Comparison of ENCODE assay signal across 9 cellular contexts in the genomic region with DNA sequence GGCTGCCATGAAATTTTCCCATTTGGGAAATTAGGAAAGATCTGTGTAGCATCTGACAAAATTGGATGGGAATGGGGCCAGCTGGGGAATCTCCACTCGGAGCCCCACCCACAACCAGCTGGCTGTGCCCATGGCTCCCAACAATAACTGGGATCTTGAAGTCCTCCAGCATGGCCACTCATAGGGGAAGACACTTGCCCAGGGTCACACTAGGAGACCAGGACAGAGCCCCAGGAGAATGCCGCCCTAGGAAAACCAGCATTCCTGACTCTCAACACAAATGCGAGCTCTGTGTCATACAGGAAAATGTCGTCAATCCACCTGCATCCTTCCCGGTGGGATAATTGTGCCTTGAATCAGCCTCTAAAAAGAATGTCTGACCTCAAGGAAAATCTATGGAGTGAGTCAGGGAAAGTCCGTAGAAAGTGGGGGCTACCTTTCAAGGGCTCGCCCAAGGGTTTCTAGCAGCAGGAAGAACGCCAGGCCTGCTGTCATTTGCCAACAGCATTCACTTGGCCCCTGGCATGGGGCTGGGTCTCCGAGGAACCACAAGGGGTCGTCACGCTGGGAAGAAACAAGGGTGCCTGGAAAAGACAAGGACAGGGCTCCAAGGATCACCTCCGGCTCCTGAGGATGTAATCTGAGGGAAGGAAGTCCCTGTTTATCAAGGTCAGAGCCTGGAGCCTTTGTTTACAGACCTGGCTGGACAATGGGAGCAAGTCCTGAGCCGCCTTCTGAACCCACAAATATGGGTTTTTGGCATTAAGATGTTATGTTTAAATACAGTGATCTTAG. TPM values are rescaled to one million over a fixed set of nuclear protein-coding genes. Genes with fewer than 3 reads are reported as not detected.
DNase-seq lines count a peak whose midpoint lies in the region; ATAC-seq and TF ChIP-seq lines count a peak whose summit lies in the region.
"Had no signal": no experiment of that assay in that cellular context is flagged by ENCODE, and none has a peak within 500 bp of the region (broad histone marks: within the 10 kb centered on the region; RNA-seq: fewer than 3 reads in every experiment).

No MANE protein-coding gene starts in this region.

- H3K56ac ChIP-seq in H9 (ENCODE audit: insufficient read length, low read depth, low read length), result no peak overlapping the region

- no peak overlapping the region for H3K18ac ChIP-seq in H9 (ENCODE audit: insufficient read length, low read depth, low read length)

- no peak overlapping the region for H2BK120ac ChIP-seq in H9 (ENCODE audit: low read depth, low read length, poor library complexity, severe bottlenecking)

- H3K4me1 ChIP-seq in H9 (ENCODE audit: insufficient read depth, low read length) (no peaks in the 10 kb centered on the region; the same call in 1 of the 2 replicates), right atrium auricular region (peaks cover 0 to 8% of the 10 kb centered on the region in 2 donors), OCI-LY7 (ENCODE audit: insufficient read depth, low read length, poor library complexity, severe bottlenecking) (no peaks in the 10 kb centered on the region)

- H2AK5ac ChIP-seq in H9 (ENCODE audit: insufficient read length, low read length), result no peak overlapping the region

- H3K27me3 Mint-ChIP-seq in H9 (ENCODE audit: low read depth), result peaks cover 2% of the 10 kb centered on the region

- no peaks in the 10 kb centered on the region for H3K79me2 ChIP-seq in H9 (ENCODE audit: insufficient read depth, low read length)
- H3K79me2 ChIP-seq in OCI-LY7 (ENCODE audit: insufficient read depth, low read depth, low read length), result no peaks in the 10 kb centered on the region

- no peak overlapping the region for H3K14ac ChIP-seq in H9 (ENCODE audit: insufficient read depth, low read length)

- no peak overlapping the region for H3K4me3 Mint-ChIP-seq in H9

- no peak overlapping the region for H3K4me2 ChIP-seq in H9 (ENCODE audit: insufficient read depth, insufficient read length, low read length)
- no peak overlapping the region for H3K4me2 ChIP-seq in OCI-LY7 (ENCODE audit: low read length)

- no peak overlapping the region for H3K23ac ChIP-seq in H9 (ENCODE audit: insufficient read length, low read depth, low read length)

- no CpG with 5 or more reads among the region's 13 CpGs for WGBS in H9 (ENCODE audit: extremely low coverage, insufficient read length, low lambda C conversion rate)

- H3K9me3 Mint-ChIP-seq in H9, result peaks cover 5 to 6% of the 10 kb centered on the region in 2 experiments; a peak in 4 of 5 replicates

- peaks cover 10 to 15% of the 10 kb centered on the region in 2 experiments for H3K4me1 Mint-ChIP-seq in H9

- H2BK15ac ChIP-seq in H9 (ENCODE audit: low read depth, low read length), result no peak overlapping the region

- H3K27ac ChIP-seq in H9 (ENCODE audit: insufficient read length, low read depth, low read length) (no peak overlapping the region), right atrium auricular region (peak overlapping the region; percentile 67 to 70), OCI-LY7 (ENCODE audit: low read depth, low read length, poor library complexity, severe bottlenecking) (no peak overlapping the region)

- DNase-seq in H9, result peak; percentile 54
- peak; percentile 37 for DNase-seq in amniotic stem cell (lab: John Stamatoyannopoulos, UW)
- DNase-seq in right atrium auricular region (ENCODE audit: low spot score), result no peak
- no peak for DNase-seq in sciatic nerve (ENCODE audit: low spot score)
- no peak for DNase-seq in mesenteric fat pad (ENCODE audit: low spot score)
- DNase-seq in OCI-LY7 (ENCODE audit: low spot score), result no peak
- no peak for DNase-seq in activated CD8-positive, alpha-beta memory T cell treated with anti-CD3 and anti-CD28 coated beads for 24 hours
- no peak for DNase-seq in UCSD-AML1 (lab: John Stamatoyannopoulos, UW; ENCODE audit: unreplicated experiment)
- DNase-seq: occipital lobe had no signal

- TF ChIP-seq CTCF in H9 (conservative IDR thresholded peaks at IDR 0.05) (peak; percentile 37; the same call in 2 of the 3 replicates), right atrium auricular region (IDR thresholded peaks at IDR 0.05) (no peak), OCI-LY7 (conservative IDR thresholded peaks at IDR 0.05; ENCODE audit: low read length) (no peak)

- H3K23me2 ChIP-seq in H9 (ENCODE audit: insufficient read length, low read depth, low read length, poor library complexity, severe bottlenecking), result no peaks in the 10 kb centered on the region

- H3K79me1 ChIP-seq in H9 (ENCODE audit: insufficient read depth, low read depth, low read length, poor library complexity, severe bottlenecking), result no peaks in the 10 kb centered on the region

- H4K91ac ChIP-seq in H9 (ENCODE audit: insufficient read length, low read depth, low read length), result no peak overlapping the region

- CTCF ChIA-PET in OCI-LY7 (lab: Charles Lee; ENCODE audit: unreplicated experiment), result no interaction called here

- no peaks in the 10 kb centered on the region for H3K9me2 ChIP-seq in OCI-LY7 (ENCODE audit: insufficient read depth, low read length)

- H3K36me3 ChIP-seq in right atrium auricular region (peaks cover 3% of the 10 kb centered on the region), OCI-LY7 (ENCODE audit: insufficient read depth, low read length) (no peaks in the 10 kb centered on the region)

- H4K5ac ChIP-seq in H9 (ENCODE audit: insufficient read length, low read depth, low read length), result no peak overlapping the region

- H2AFZ ChIP-seq in H9 (ENCODE audit: low read length) (no peak overlapping the region), OCI-LY7 (ENCODE audit: low read length) (no peak overlapping the region)

- no peak overlapping the region for H2BK12ac ChIP-seq in H9 (ENCODE audit: insufficient read length, low read depth, low read length)

- H4K8ac ChIP-seq in H9 (replicated peaks; ENCODE audit: insufficient read length, low read depth, low read length), result no peak overlapping the region

- H3K4me3 ChIP-seq in right atrium auricular region (no peak overlapping the region), OCI-LY7 (ENCODE audit: low read depth, low read length, poor library complexity, severe bottlenecking) (no peak overlapping the region)

- no peaks in the 10 kb centered on the region for H3K9me3 ChIP-seq in H9 (ENCODE audit: control insufficient read depth, low read depth, low read length)
- no peaks in the 10 kb centered on the region for H3K9me3 ChIP-seq in right atrium auricular region
- H3K9me3 ChIP-seq in OCI-LY7 (ENCODE audit: low read length), result no peaks in the 10 kb centered on the region

- H4K20me1 ChIP-seq in H9 (ENCODE audit: control insufficient read depth, insufficient read depth, insufficient read length) (no peaks in the 10 kb centered on the region), OCI-LY7 (ENCODE audit: insufficient read depth, low read length) (no peaks in the 10 kb centered on the region)

- H3K36me3 Mint-ChIP-seq in H9 (ENCODE audit: insufficient read depth in 1 of 3, low read depth in 3 of 3), result peaks cover 0 to 2% (median 0%) of the 10 kb centered on the region in 3 experiments; a peak in 4 of 7 replicates

- no peak overlapping the region for H3T11ph ChIP-seq in H9 (ENCODE audit: low read length)

- no peaks in the 10 kb centered on the region for H3K27me3 ChIP-seq in H9 (ENCODE audit: insufficient read depth, low read length)
- H3K27me3 ChIP-seq in right atrium auricular region, result no peaks in the 10 kb centered on the region

- H3K9ac ChIP-seq in H9 (ENCODE audit: extremely low read depth, insufficient read length, low read length), result no peak overlapping the region

- no peak overlapping the region for H2BK5ac ChIP-seq in H9 (ENCODE audit: insufficient read length, low read length)

- intact Hi-C loops in sciatic nerve (cut with DNase I), result no loop called here
- intact Hi-C loops in OCI-LY7 (cut with micrococcal nuclease; ENCODE audit: unreplicated experiment), result no loop called here

- no peak overlapping the region for H3K4ac ChIP-seq in H9 (ENCODE audit: low read depth, low read length)

- BruUV-seq in OCI-LY7 (replicated peaks; lab: Mats Ljungman, UMichigan), result no TSS peak

- H3K27ac Mint-ChIP-seq in H9, result peak overlapping the region in 2 of 3 experiments; percentile 31 to 93; a peak in 3 of 7 replicates

- ATAC-seq in sciatic nerve, result peak; percentile 38

- POLR2A ChIA-PET in OCI-LY7 (lab: Charles Lee), result interaction anchor here (0.5 kb wide), 1 partner anchor 402 kb away, joined by 3 read pairs; no protein-coding TSS in a partner anchor

- H2BK20ac ChIP-seq in H9 (ENCODE audit: low read depth, low read length, poor library complexity, severe bottlenecking), result no peak overlapping the region

RNA-seq across cellular contexts. Expression of gene CDH5, which starts 15.9 kb away (rescaled TPM):
- 0.20 TPM in 1 of 2 replicates, not detected in the other for total RNA-seq in H9 (2021)
- total RNA-seq in right atrium auricular region, result 10 to 100 TPM; 47.4 to 58.0 TPM
- total RNA-seq in sciatic nerve, result 108 TPM
- total RNA-seq in mesenteric fat pad, result 121 TPM
- not detected in 2 replicates for total RNA-seq in OCI-LY7 (2014; rRNA removed; shearing (Covaris generic))
- total RNA-seq in OCI-LY7 (2022), result 0.09 TPM in 1 of 2 replicates, not detected in the other

RNA-seq across cellular contexts. Expression of gene BEAN1, which starts 44.7 kb away (rescaled TPM):
- total RNA-seq in H9 (2021) (0.24 TPM in 1 of 2 replicates, not detected in the other), right atrium auricular region (under 1 TPM; 0.48 to 0.75 TPM), sciatic nerve (1.8 TPM), mesenteric fat pad (0.51 TPM), OCI-LY7 (2022) (0.13 TPM in 1 of 2 replicates, not detected in the other)
- total RNA-seq in OCI-LY7 (2014; rRNA removed; shearing (Covaris generic)), result not detected in 2 replicates

Comparison
In these comparisons a context has a peak if more than half of its experiments do, and no peak if none do; other contexts are left out.
1. DNase-seq: peak in H9 (single experiment) and amniotic stem cell (single experiment); none in right atrium auricular region (single experiment), sciatic nerve (single experiment), mesenteric fat pad (single experiment), OCI-LY7 (single experiment), activated CD8-positive, alpha-beta memory T cell treated with anti-CD3 and anti-CD28 coated beads for 24 hours (single experiment) and UCSD-AML1 (single experiment).
2. H3K27ac ChIP-seq: peak in right atrium auricular region (2 of 2); none in H9 (single experiment) and OCI-LY7 (single experiment).
3. RNA of gene CDH5, which starts 15.9 kb away (total RNA-seq): 121 TPM in mesenteric fat pad (single experiment), 108 TPM in sciatic nerve (single experiment) and 47.4 to 58.0 TPM in right atrium auricular region; 0.20 TPM in H9 and 0.09 TPM in OCI-LY7; every median in the first group is over 10 times any median in the second.